Comparison of ENCODE assay signal across 16 cellular contexts in the genomic region with DNA sequence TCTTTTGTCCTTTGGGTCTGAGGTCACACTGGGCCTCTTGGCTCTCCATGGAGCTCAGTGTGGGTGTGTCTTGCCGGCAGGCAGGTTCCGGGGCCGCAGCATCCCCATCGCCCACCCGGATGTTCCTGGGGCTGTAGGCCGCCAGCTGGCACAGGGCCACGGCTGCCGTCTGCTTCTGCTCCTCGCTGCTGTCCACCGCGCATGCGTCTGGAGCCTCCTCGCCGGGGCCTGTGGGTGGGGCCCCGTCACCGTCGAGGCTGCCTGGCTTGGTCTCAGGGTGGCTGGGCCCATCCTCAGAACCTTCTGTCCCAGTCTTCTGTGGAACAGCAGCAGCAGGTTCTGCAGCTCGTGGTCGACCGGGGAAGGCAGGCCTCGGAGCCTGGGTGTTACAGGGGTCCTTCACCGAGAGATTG. TPM values are rescaled to one million over a fixed set of nuclear protein-coding genes. Genes with fewer than 3 reads are reported as not detected.
A peak's percentile ranks its signal among the peaks of the same experiment; 100 is the strongest.
DNase-seq lines count a peak whose midpoint lies in the region; ATAC-seq and TF ChIP-seq lines count a peak whose summit lies in the region.
"Had no signal": no experiment of that assay in that cellular context is flagged by ENCODE, and none has a peak within 500 bp of the region (broad histone marks: within the 10 kb centered on the region; RNA-seq: fewer than 3 reads in every experiment).

No MANE protein-coding gene starts in this region.

- peaks cover 9% of the 10 kb centered on the region for H3K79me2 ChIP-seq in mammary epithelial cell (ENCODE audit: insufficient read depth, low read length)

- dilution Hi-C loops in mammary epithelial cell (cut with HindIII; ENCODE audit: low sequenced_read_pairs) = loop anchor here (5.0 kb wide), 4 partner anchors 38 to 163 kb away; no protein-coding TSS in a partner anchor

- 40% methylated on average over 21 of the region's 22 CpGs for WGBS in mammary epithelial cell (ENCODE audit: low coverage, missing lambda C conversion rate)

- H3K4me3 ChIP-seq in mammary epithelial cell (replicated peaks in 1 of 3; ENCODE audit: insufficient read depth in 1 of 3, low read depth in 2 of 3, low read length in 3 of 3) (no peak overlapping the region), breast epithelium (peak overlapping the region in 1 of 3 donors; percentile 45), foreskin fibroblast (ENCODE audit: low read depth in 1 of 2, low read length in 2 of 2) (no peak overlapping the region)
- H3K4me3 ChIP-seq: SK-N-MC had no signal

- H3K9me3 ChIP-seq in mammary epithelial cell (replicated peaks; ENCODE audit: insufficient read depth, low read length) (no peaks in the 10 kb centered on the region), breast epithelium (no peaks in the 10 kb centered on the region)

- H3K36me3 ChIP-seq in mammary epithelial cell (ENCODE audit: insufficient read depth, low read length) (peaks cover 4% of the 10 kb centered on the region), breast epithelium (no peaks in the 10 kb centered on the region)

- no peak for DNase-seq in mammary epithelial cell
- no peak for DNase-seq in breast epithelium (ENCODE audit: low spot score in 2 of 2)
- DNase-seq in cerebellum (ENCODE audit: low spot score) = peak; percentile 52
- peak; percentile 54 for DNase-seq in hepatic stellate cell (ENCODE audit: low spot score)
- no peak for DNase-seq in D341Med (ENCODE audit: low spot score)
- DNase-seq in foreskin fibroblast = no peak
- no peak for DNase-seq in H4 (ENCODE audit: low spot score)
- DNase-seq: activated B cell treated with CpG ODN at 0.5 μM for 24 hours, activated T-cell treated with anti-CD3 and anti-CD28 coated beads for 4 hours, H9, NCI-H1092, occipital lobe had no signal

- ATAC-seq in HG03460 (IDR thresholded peaks at IDR 0.05; ENCODE audit: unreplicated experiment) = no peak
- ATAC-seq: left colon had no signal

- TF ChIP-seq POLR2A in breast epithelium (IDR thresholded peaks at IDR 0.05) = no peak

- H3K4me1 ChIP-seq in mammary epithelial cell (ENCODE audit: insufficient read depth, low read length) (peaks cover 12% of the 10 kb centered on the region), breast epithelium (peaks cover 0 to 4% of the 10 kb centered on the region in 2 donors)

- H3K27me3 ChIP-seq in mammary epithelial cell (ENCODE audit: insufficient read depth, low read length) (no peaks in the 10 kb centered on the region), breast epithelium (no peaks in the 10 kb centered on the region)

- TF ChIP-seq CTCF in mammary epithelial cell (conservative IDR thresholded peaks at IDR 0.05 in 1 of 2, IDR thresholded peaks at IDR 0.05 in 1 of 2; ENCODE audit: extremely low read depth in 1 of 2, insufficient read depth in 1 of 2, low read depth in 1 of 2, low read length in 2 of 2) = no peak
- no peak for TF ChIP-seq CTCF in breast epithelium (IDR thresholded peaks at IDR 0.05)
- no peak for TF ChIP-seq CTCF in foreskin fibroblast (IDR thresholded peaks at IDR 0.05; ENCODE audit: low read depth, low read length)

- intact Hi-C loops in mammary epithelial cell (cut with micrococcal nuclease) = no loop called here
- intact Hi-C loops in breast epithelium (cut with DNase I; ENCODE audit: low total_unique reads) = no loop called here

- peak overlapping the region; percentile 8 for H3K4me2 ChIP-seq in mammary epithelial cell (ENCODE audit: insufficient read depth, low read depth, low read length)

- CTCF ChIA-PET in mammary epithelial cell (lab: Charles Lee; ENCODE audit: low non-redundant PET) = no interaction called here

- H3K9ac ChIP-seq in mammary epithelial cell (ENCODE audit: insufficient read depth, low read length) = no peak overlapping the region

- H3K27ac ChIP-seq in mammary epithelial cell (ENCODE audit: insufficient read depth, low read depth, low read length) (no peak overlapping the region), breast epithelium (peak overlapping the region in 1 of 2 donors; percentile 48)
- H3K27ac ChIP-seq: SK-N-MC had no signal

- no peaks in the 10 kb centered on the region for H4K20me1 ChIP-seq in mammary epithelial cell (ENCODE audit: insufficient read depth, low read length)

- H2AFZ ChIP-seq in mammary epithelial cell (ENCODE audit: low read depth, low read length) = peak overlapping the region; percentile 65

- in situ Hi-C loops in mammary epithelial cell (cut with MboI; ENCODE audit: low sequenced_read_pairs in 2 of 2) = loop anchor here in 1 of 2 donors (5.0 kb wide), 1 partner anchor 38 kb away; no protein-coding TSS in a partner anchor

- BruUV-seq in mammary epithelial cell (replicated peaks; lab: Mats Ljungman, UMichigan) = no TSS peak

RNA-seq across cellular contexts. Expression of a gene that starts 9.6 kb away (rescaled TPM):
- total RNA-seq in mammary epithelial cell (1 to 10 TPM in 1 of 2 donors, under 1 TPM in 1; 0.33 to 1.1 TPM), breast epithelium (1 to 10 TPM in 2 of 3 donors, not detected in 1; 5.6 to 7.8 TPM), cerebellum (not detected)
- polyA plus RNA-seq in mammary epithelial cell = 0.23 TPM
- polyA minus RNA-seq in mammary epithelial cell = 3.4 TPM
- not detected in 2 replicates for total RNA-seq in H4 (2014; rRNA removed; shearing (Covaris generic))
- total RNA-seq: activated B cell treated with CpG ODN at 0.5 μM for 24 hours, H9, left colon, occipital lobe had no signal
- polyA plus RNA-seq: AG04450 had no signal

Comparison
In these comparisons a context has a peak if more than half of its experiments do, and no peak if none do; other contexts are left out.
1. DNase-seq: peak in cerebellum (single experiment) and hepatic stellate cell (single experiment); none in mammary epithelial cell (single experiment), breast epithelium (0 of 2), D341Med (single experiment), foreskin fibroblast (0 of 2) and H4 (single experiment).